Comparison of ENCODE assay signal across 14 cellular contexts in the genomic region with DNA sequence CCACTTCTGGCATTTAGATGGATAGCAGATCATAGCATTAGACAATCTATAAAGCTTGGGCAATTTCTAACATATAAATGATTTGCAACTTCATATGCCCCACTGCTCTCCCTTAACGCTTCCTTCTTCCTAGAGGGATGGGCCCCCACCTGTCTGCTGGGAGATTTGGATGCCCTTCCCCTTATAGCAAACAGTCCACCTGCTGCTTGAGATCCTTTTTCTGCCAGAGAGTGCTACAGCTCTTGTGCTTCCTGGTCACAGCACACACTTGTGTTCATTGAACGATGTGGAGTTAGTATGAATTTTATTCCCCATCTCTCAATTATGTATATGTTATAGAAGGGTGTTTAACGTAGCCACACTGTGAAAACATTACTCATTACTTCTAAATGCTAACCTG. TPM values are rescaled to one million over a fixed set of nuclear protein-coding genes. Genes with fewer than 3 reads are reported as not detected.
DNase-seq lines count a peak whose midpoint lies in the region; ATAC-seq and TF ChIP-seq lines count a peak whose summit lies in the region.
"Had no signal": no experiment of that assay in that cellular context is flagged by ENCODE, and none has a peak within 500 bp of the region (broad histone marks: within the 10 kb centered on the region; RNA-seq: fewer than 3 reads in every experiment).

No MANE protein-coding gene starts in this region.

- intact Hi-C loops in transverse colon (cut with DNase I; ENCODE audit: low total_unique reads) = no loop called here

- no peak overlapping the region for H3K4me3 ChIP-seq in transverse colon
- H3K4me3 ChIP-seq: gastroesophageal sphincter had no signal

- H3K27me3 ChIP-seq in transverse colon = no peaks in the 10 kb centered on the region
- H3K27me3 ChIP-seq: gastroesophageal sphincter had no signal

- no peaks in the 10 kb centered on the region for H3K9me3 Mint-ChIP-seq in activated T-cell treated with anti-CD3 and anti-CD28 coated beads, Interleukin-2, amount 50 U/mL, for 72 hours
- H3K9me3 Mint-ChIP-seq in stimulated activated naive B cell treated with anti-CD40 and anti-IgM and Interleukin-4, amounts not matched to agents 10 μg/mL and 1 μg/mL and 100 μg/mL, for 72 hours = no peaks in the 10 kb centered on the region
- H3K9me3 Mint-ChIP-seq: endodermal cell had no signal

- H3K27me3 Mint-ChIP-seq in activated T-cell treated with anti-CD3 and anti-CD28 coated beads, Interleukin-2, amount 50 U/mL, for 72 hours (ENCODE audit: low read depth) = no peaks in the 10 kb centered on the region
- no peaks in the 10 kb centered on the region for H3K27me3 Mint-ChIP-seq in stimulated activated naive B cell treated with anti-CD40 and anti-IgM and Interleukin-4, amounts not matched to agents 10 μg/mL and 1 μg/mL and 100 μg/mL, for 72 hours

- H3K4me3 Mint-ChIP-seq in activated T-cell treated with anti-CD3 and anti-CD28 coated beads, Interleukin-2, amount 50 U/mL, for 72 hours = peak overlapping the region; percentile 9 to 36
- H3K4me3 Mint-ChIP-seq in stimulated activated naive B cell treated with anti-CD40 and anti-IgM and Interleukin-4, amounts not matched to agents 10 μg/mL and 1 μg/mL and 100 μg/mL, for 72 hours = peak overlapping the region in 1 of 2 donors; percentile 25
- H3K4me3 Mint-ChIP-seq: endodermal cell had no signal

- peaks cover 0 to 37% (median 15%) of the 10 kb centered on the region in 4 donors for H3K4me1 ChIP-seq in transverse colon

- peak overlapping the region; percentile 76 for H3K27ac Mint-ChIP-seq in activated T-cell treated with anti-CD3 and anti-CD28 coated beads, Interleukin-2, amount 50 U/mL, for 72 hours
- H3K27ac Mint-ChIP-seq in stimulated activated naive B cell treated with anti-CD40 and anti-IgM and Interleukin-4, amounts not matched to agents 10 μg/mL and 1 μg/mL and 100 μg/mL, for 72 hours = peak overlapping the region; percentile 26
- H3K27ac Mint-ChIP-seq: endodermal cell had no signal

- TF ChIP-seq EP300 in transverse colon (IDR thresholded peaks at IDR 0.05; ENCODE audit: low read depth) = no peak

- 50 to 57% methylated on average over 3 of the region's 3 CpGs for WGBS in transverse colon (ENCODE audit: low coverage in 1 of 2), 2 donors

- no peak for ATAC-seq in activated T-cell treated with anti-CD3 and anti-CD28 coated beads, Interleukin-2, amount 50 U/mL, for 72 hours (replicated peaks in 1 of 2)
- ATAC-seq in HG03469 (IDR thresholded peaks at IDR 0.05; ENCODE audit: unreplicated experiment) (peak; percentile 11), GM18861 (IDR thresholded peaks at IDR 0.05; ENCODE audit: unreplicated experiment) (no peak)
- peak; percentile 2 to 14 for ATAC-seq in stimulated activated naive B cell treated with anti-CD40 and anti-IgM and Interleukin-4, amounts not matched to agents 10 μg/mL and 1 μg/mL and 100 μg/mL, for 72 hours (replicated peaks)
- ATAC-seq: gastroesophageal sphincter had no signal

- peaks cover 78% of the 10 kb centered on the region for H3K4me1 Mint-ChIP-seq in activated T-cell treated with anti-CD3 and anti-CD28 coated beads, Interleukin-2, amount 50 U/mL, for 72 hours (ENCODE audit: low read depth)
- peaks cover 51 to 78% of the 10 kb centered on the region in 2 donors for H3K4me1 Mint-ChIP-seq in stimulated activated naive B cell treated with anti-CD40 and anti-IgM and Interleukin-4, amounts not matched to agents 10 μg/mL and 1 μg/mL and 100 μg/mL, for 72 hours
- H3K4me1 Mint-ChIP-seq: endodermal cell had no signal

- H3K9me3 ChIP-seq in transverse colon = no peaks in the 10 kb centered on the region
- H3K9me3 ChIP-seq: gastroesophageal sphincter had no signal

- in situ Hi-C loops in transverse colon (cut with MboI; ENCODE audit: low pct_ligation_motif_present in 1 of 4, low pct_unique_long_range_greater_than_20kb in 1 of 4, low sequenced_read_pairs in 3 of 4) = loop anchor here in 1 of 4 donors (10.0 kb wide), 1 partner anchor 45 kb away; no protein-coding TSS in a partner anchor

- no peaks in the 10 kb centered on the region for H3K36me3 Mint-ChIP-seq in activated T-cell treated with anti-CD3 and anti-CD28 coated beads, Interleukin-2, amount 50 U/mL, for 72 hours (ENCODE audit: insufficient read depth in 2 of 2)
- peaks cover 3 to 12% of the 10 kb centered on the region in 2 donors for H3K36me3 Mint-ChIP-seq in stimulated activated naive B cell treated with anti-CD40 and anti-IgM and Interleukin-4, amounts not matched to agents 10 μg/mL and 1 μg/mL and 100 μg/mL, for 72 hours

- peak overlapping the region in 2 of 4 donors; percentile 15 to 64 for H3K27ac ChIP-seq in transverse colon
- H3K27ac ChIP-seq: gastroesophageal sphincter had no signal

- no peak for DNase-seq in activated T-cell treated with anti-CD3 and anti-CD28 coated beads, Interleukin-2, amount 50 U/mL, for 72 hours
- no peak for DNase-seq in activated T-cell treated with anti-CD3 and anti-CD28 coated beads, Interleukin-2, amount 50 U/mL, for 1 hour
- DNase-seq in NCI-H510A treated with DMSO at 0.1 percent for 48 hours (lab: John Stamatoyannopoulos, UW) = peak; percentile 94
- DNase-seq in stimulated activated naive B cell treated with anti-CD40 and anti-IgM and Interleukin-4, amounts not matched to agents 10 μg/mL and 1 μg/mL and 100 μg/mL, for 72 hours = no peak
- DNase-seq in transverse colon = no peak
- no peak for DNase-seq in kidney glomerular epithelial cell (lab: John Stamatoyannopoulos, UW)
- DNase-seq: activated CD4-positive, alpha-beta T cell treated with anti-CD3 and anti-CD28 coated beads, Interleukin-2, amount 50 U/mL, for 48 hours; endodermal cell; H7; NCI-H1694; stimulated activated CD8-positive, alpha-beta memory T cell treated with anti-CD3 and anti-CD28 coated beads, Interleukin-4, amount 100 ng/mL, for 48 hours had no signal

- TF ChIP-seq POLR2A in transverse colon (IDR thresholded peaks at IDR 0.05) = no peak

- TF ChIP-seq CTCF in transverse colon (IDR thresholded peaks at IDR 0.05) = no peak

- no peaks in the 10 kb centered on the region for H3K36me3 ChIP-seq in transverse colon
- H3K36me3 ChIP-seq: gastroesophageal sphincter had no signal

RNA-seq across cellular contexts. Expression of a gene that starts 10.4 kb away (rescaled TPM):
- 10 to 100 TPM; 69.0 to 69.5 TPM for total RNA-seq in activated T-cell treated with anti-CD3 and anti-CD28 coated beads, Interleukin-2, amount 50 U/mL, for 72 hours
- total RNA-seq in transverse colon = 10 to 100 TPM; 26.3 to 94.1 (median 57.0) TPM

Comparison
In these comparisons a context has a peak if more than half of its experiments do, and no peak if none do; other contexts are left out.
1. ATAC-seq: peak in HG03469 (single experiment) and stimulated activated naive B cell treated with anti-CD40 and anti-IgM and Interleukin-4, amounts not matched to agents 10 μg/mL and 1 μg/mL and 100 μg/mL, for 72 hours (2 of 2); none in activated T-cell treated with anti-CD3 and anti-CD28 coated beads, Interleukin-2, amount 50 U/mL, for 72 hours (0 of 2) and GM18861 (single experiment).